ENCODE assay signal across 8 cellular contexts in genomic region chr1:77976433-77977076, GRCh38. TPM values are rescaled to one million over a fixed set of nuclear protein-coding genes. Genes with fewer than 3 reads are reported as not detected.
DNase-seq lines count a peak whose midpoint lies in the region; ATAC-seq, FAIRE-seq and TF ChIP-seq lines count a peak whose summit lies in the region.

No MANE protein-coding gene starts in this region.

- H3K4me3 ChIP-seq in heart right ventricle (peak overlapping the region in 9 of 10 donors; percentile 64 to 85 (median 76)), adrenal gland (peak overlapping the region in 2 of 4 donors; percentile 20 to 84), HepG2 (replicated peaks in 1 of 3; ENCODE audit: insufficient read depth in 1 of 3, low read depth in 2 of 3, low read length in 3 of 3) (peak overlapping the region; percentile 79 to 100 (median 90)), vagina (peak overlapping the region; percentile 67 to 73)

- peaks cover 66% of the 10 kb centered on the region for H4K20me1 ChIP-seq in HepG2 (ENCODE audit: insufficient read depth, low read length)

- no peak for TF ChIP-seq CTCF in heart right ventricle (IDR thresholded peaks at IDR 0.05)
- no peak for TF ChIP-seq CTCF in adrenal gland (IDR thresholded peaks at IDR 0.05)
- TF ChIP-seq CTCF in HepG2 (CRISPR knock-in tag; IDR thresholded peaks at IDR 0.05): no peak
- no peak for TF ChIP-seq CTCF in vagina (IDR thresholded peaks at IDR 0.05)

- 67 to 77% methylated on average over 13 of the region's 13 CpGs for WGBS in heart right ventricle, 2 donors
- 52 to 61% (median 57%) methylated on average over 13 of the region's 13 CpGs for WGBS in adrenal gland, 4 donors
- WGBS in HepG2 (ENCODE audit: low lambda C conversion rate): 30% methylated on average over 13 of the region's 13 CpGs

- TF ChIP-seq RAD21 in HepG2 (CRISPR knock-in tag; IDR thresholded peaks at IDR 0.05): no peak

- TF ChIP-seq POLR2A in adrenal gland (IDR thresholded peaks at IDR 0.05) (no peak), HepG2 (IDR thresholded peaks at IDR 0.05; ENCODE audit: insufficient read depth in 1 of 2, low read depth in 2 of 2, low read length in 2 of 2) (no peak), vagina (IDR thresholded peaks at IDR 0.05) (no peak)

- H3K9ac ChIP-seq in HepG2 (ENCODE audit: insufficient read depth, low read depth, low read length): peak overlapping the region; percentile 100

- H3K79me2 ChIP-seq in HepG2 (ENCODE audit: insufficient read depth, low read length): peaks cover 93% of the 10 kb centered on the region

- DNase-seq in heart right ventricle: no peak
- DNase-seq in Right ventricle myocardium superior: no peak
- DNase-seq in adrenal gland: no peak
- DNase-seq in HepG2 (ENCODE audit: low spot score): no peak
- no peak for DNase-seq in vagina (ENCODE audit: extremely low spot score in 2 of 2)
- no peak for DNase-seq in stimulated activated naive CD8-positive, alpha-beta T cell treated with anti-CD3 and anti-CD28 coated beads, Interleukin-15, Interleukin-2, amounts not matched to agents 100 U/mL and 50 U/mL, for 24 hours
- DNase-seq in DMS79 treated with DMSO at 0.1 percent for 48 hours (lab: John Stamatoyannopoulos, UW): no peak
- DNase-seq in hippocampal formation (lab: John Stamatoyannopoulos, UW): no peak

- peak overlapping the region; percentile 90 for H3K4me2 ChIP-seq in HepG2 (ENCODE audit: low read depth, low read length)

- in situ Hi-C loops in HepG2 (cut with HindIII; ENCODE audit: extremely low pct_ligation_motif_present, low pct_unique_long_range_greater_than_20kb): loop anchor here (10.0 kb wide), 1 partner anchor 138 kb away; no protein-coding TSS in a partner anchor

- peaks cover 0 to 35% (median 0%) of the 10 kb centered on the region in 9 donors for H3K36me3 ChIP-seq in heart right ventricle
- H3K36me3 ChIP-seq in adrenal gland (replicated peaks in 1 of 2): no peaks in the 10 kb centered on the region
- H3K36me3 ChIP-seq in HepG2 (replicated peaks in 1 of 2; ENCODE audit: control insufficient read depth in 1 of 2, insufficient read depth in 2 of 2, low read length in 2 of 2): peaks cover 4 to 10% of the 10 kb centered on the region in 2 experiments
- H3K36me3 ChIP-seq in vagina: no peaks in the 10 kb centered on the region

- intact Hi-C loops in heart right ventricle (cut with DNase I) (loop anchor here in 7 of 10 donors (1.0 to 10.0 kb wide), 5 partner anchors 68 to 138 kb away; partner anchors contain the start of gene GIPC2 (in 1 of the 7)), Right ventricle myocardium superior (cut with DNase I) (loop anchor here (2.0 to 5.0 kb wide), 2 partner anchors 32 to 136 kb away; no protein-coding TSS in a partner anchor), adrenal gland (cut with DNase I) (loop anchor here in 1 of 2 donors (10.0 kb wide), 1 partner anchor 138 kb away; no protein-coding TSS in a partner anchor), HepG2 (cut with micrococcal nuclease; ENCODE audit: unreplicated experiment) (no loop called here), vagina (cut with DNase I) (no loop called here)

- H3K4me1 ChIP-seq in heart right ventricle (peaks cover 11 to 80% (median 64%) of the 10 kb centered on the region in 9 donors), adrenal gland (replicated peaks in 1 of 2) (peaks cover 24 to 57% of the 10 kb centered on the region in 2 donors), HepG2 (ENCODE audit: insufficient read depth, low read length) (peaks cover 58% of the 10 kb centered on the region), vagina (peaks cover 63% of the 10 kb centered on the region)

- POLR2A ChIA-PET in HepG2 (lab: Yijun Ruan, JAX): interaction anchor here (0.6 to 2.6 kb wide), 3 partner anchors 28 to 68 kb away, joined by 4 to 14 read pairs (median 4); partner anchors contain the start of gene DNAJB4

- H2AFZ ChIP-seq in HepG2 (ENCODE audit: low read length): no peak overlapping the region

- ATAC-seq in heart right ventricle (no peak), Right ventricle myocardium superior (ENCODE audit: poor library complexity) (no peak), HepG2 (no peak)
- no peak for ATAC-seq in stimulated activated naive CD8-positive, alpha-beta T cell treated with anti-CD3 and anti-CD28 coated beads, Interleukin-15, Interleukin-2, amounts not matched to agents 100 U/mL and 50 U/mL, for 24 hours

- TF ChIP-seq EP300 in HepG2 (IDR thresholded peaks at IDR 0.05; ENCODE audit: low read depth in 2 of 2, low read length in 2 of 2) (no peak), HepG2 (CRISPR knock-in tag; IDR thresholded peaks at IDR 0.05; ENCODE audit: borderline replicate concordance) (no peak)

- no TSS peak for BruUV-seq in HepG2 (replicated peaks; lab: Mats Ljungman, UMichigan)

- H3K9me3 ChIP-seq in heart right ventricle: no peaks in the 10 kb centered on the region
- no peaks in the 10 kb centered on the region for H3K9me3 ChIP-seq in adrenal gland (replicated peaks in 1 of 3)
- no peaks in the 10 kb centered on the region for H3K9me3 ChIP-seq in HepG2 (ENCODE audit: low read length)
- H3K9me3 ChIP-seq in vagina: no peaks in the 10 kb centered on the region

- no peak for FAIRE-seq in HepG2 (lab: Jason Lieb, UNC)

- H3K27me3 ChIP-seq in heart right ventricle (no peaks in the 10 kb centered on the region), adrenal gland (no peaks in the 10 kb centered on the region), HepG2 (ENCODE audit: control insufficient read depth in 1 of 2, insufficient read depth in 2 of 2, low read length in 2 of 2) (no peaks in the 10 kb centered on the region; a peak in 1 of 5 replicates), vagina (no peaks in the 10 kb centered on the region)

- CTCF ChIA-PET in HepG2 (lab: Yijun Ruan, JAX; ENCODE audit: low intra/inter-chr PET ratio, low total read pairs): interaction anchor here (1.7 kb wide), 1 partner anchor 138 kb away, joined by 7 read pairs; no protein-coding TSS in a partner anchor

- H3K27ac ChIP-seq in heart right ventricle (peak overlapping the region in 5 of 10 donors; percentile 7 to 98 (median 30)), adrenal gland (peak overlapping the region; percentile 9 to 99 (median 97)), HepG2 (ENCODE audit: extremely low read length, insufficient read depth, low read length) (peak overlapping the region; percentile 99), vagina (peak overlapping the region; percentile 92)

RNA-seq across cellular contexts. Expression of gene FUBP1, which starts 2.3 kb away (rescaled TPM):
- 10 to 100 TPM; 54.1 to 77.6 (median 72.1) TPM for total RNA-seq in heart right ventricle
- polyA plus RNA-seq in heart right ventricle: 10 to 100 TPM; 27.8 to 36.4 TPM
- 47.9 TPM for total RNA-seq in Right ventricle myocardium superior
- total RNA-seq in adrenal gland: 100 to 1,000 TPM in 4 of 8 donors, 10 to 100 TPM in 4; 65.8 to 169 (median 108) TPM
- polyA plus RNA-seq in adrenal gland: 100 to 1,000 TPM in 1 of 3 donors, 10 to 100 TPM in 2; 37.3 to 177 (median 59.2) TPM
- 166 and 192 TPM in 2 replicates for total RNA-seq in HepG2 (2016; rRNA removed; fragmentation: Illumina TruSeq; extraction: Trizol)
- total RNA-seq in HepG2 (2016; cell fraction: cytosol; rRNA removed; fragmentation: Illumina TruSeq; extraction: Trizol; ENCODE audit: low read depth): 14.8 and 18.6 TPM in 2 replicates
- total RNA-seq in HepG2 (2016; cell fraction: insoluble cytoplasmic fraction; rRNA removed; fragmentation: Illumina TruSeq; extraction: Trizol): 164 and 178 TPM in 2 replicates
- 33.3 and 42.9 TPM in 2 replicates for total RNA-seq in HepG2 (2016; cell fraction: membrane; rRNA removed; fragmentation: Illumina TruSeq; extraction: Trizol)
- total RNA-seq in HepG2 (2016; cell fraction: nucleus; rRNA removed; fragmentation: Illumina TruSeq; extraction: Trizol): 243 and 259 TPM in 2 replicates
- polyA plus RNA-seq in HepG2 (2011; rRNA removed): 97.5 and 98.1 TPM in 2 replicates
- polyA plus RNA-seq in HepG2 (2011; cell fraction: cytosol; rRNA removed): 50.6 and 52.7 TPM in 2 replicates
- polyA plus RNA-seq in HepG2 (2011; cell fraction: nucleus; rRNA removed): 159 and 189 TPM in 2 replicates
- polyA plus RNA-seq in HepG2 (2012): 106 and 122 TPM in 2 replicates
- 6.8 and 8.4 TPM in 2 replicates for polyA plus RNA-seq in HepG2 (2016; cell fraction: cytosol; fragmentation: Illumina TruSeq; extraction: Trizol; ENCODE audit: low read depth)
- 165 and 171 TPM in 2 replicates for polyA plus RNA-seq in HepG2 (2016; cell fraction: insoluble cytoplasmic fraction; fragmentation: Illumina TruSeq; extraction: Trizol; ENCODE audit: low read depth)
- polyA plus RNA-seq in HepG2 (2016; cell fraction: membrane; fragmentation: Illumina TruSeq; extraction: Trizol; ENCODE audit: low read depth): 18.5 and 22.5 TPM in 2 replicates
- 212 and 220 TPM in 2 replicates for polyA plus RNA-seq in HepG2 (2016; cell fraction: nucleus; fragmentation: Illumina TruSeq; extraction: Trizol; ENCODE audit: insufficient read depth, low read depth)
- 143 and 421 TPM in 2 replicates for polyA minus RNA-seq in HepG2 (2011; rRNA and poly(A)+ RNA removed; ENCODE audit: low replicate concordance)
- polyA minus RNA-seq in HepG2 (2011; cell fraction: cytosol; rRNA and poly(A)+ RNA removed): 53.6 and 56.2 TPM in 2 replicates
- 426 and 458 TPM in 2 replicates for polyA minus RNA-seq in HepG2 (2011; cell fraction: nucleus; rRNA and poly(A)+ RNA removed)
- total RNA-seq in vagina: 85.7 TPM

RNA-seq across cellular contexts. Expression of gene DNAJB4, which starts 28.2 kb away (rescaled TPM):
- total RNA-seq in heart right ventricle (100 to 1,000 TPM in 6 of 10 donors, 10 to 100 TPM in 4; 72.4 to 178 (median 141) TPM), Right ventricle myocardium superior (99.0 TPM), adrenal gland (100 to 1,000 TPM in 2 of 8 donors, 10 to 100 TPM in 6; 31.8 to 182 (median 68.8) TPM), HepG2 (2016; rRNA removed; fragmentation: Illumina TruSeq; extraction: Trizol) (18.6 and 25.7 TPM in 2 replicates), vagina (20.9 TPM)
- polyA plus RNA-seq in heart right ventricle (10 to 100 TPM; 38.5 to 58.8 TPM), adrenal gland (100 to 1,000 TPM in 1 of 3 donors, 10 to 100 TPM in 2; 32.1 to 165 (median 41.8) TPM), HepG2 (2011; rRNA removed) (3.0 and 4.4 TPM in 2 replicates)
- total RNA-seq in HepG2 (2016; cell fraction: cytosol; rRNA removed; fragmentation: Illumina TruSeq; extraction: Trizol; ENCODE audit: low read depth): 2.7 and 3.0 TPM in 2 replicates
- total RNA-seq in HepG2 (2016; cell fraction: insoluble cytoplasmic fraction; rRNA removed; fragmentation: Illumina TruSeq; extraction: Trizol): 16.9 and 25.9 TPM in 2 replicates
- total RNA-seq in HepG2 (2016; cell fraction: membrane; rRNA removed; fragmentation: Illumina TruSeq; extraction: Trizol): 5.7 and 9.7 TPM in 2 replicates
- 14.1 and 15.4 TPM in 2 replicates for total RNA-seq in HepG2 (2016; cell fraction: nucleus; rRNA removed; fragmentation: Illumina TruSeq; extraction: Trizol)
- 2.3 and 2.8 TPM in 2 replicates for polyA plus RNA-seq in HepG2 (2011; cell fraction: cytosol; rRNA removed)
- 4.2 and 4.7 TPM in 2 replicates for polyA plus RNA-seq in HepG2 (2011; cell fraction: nucleus; rRNA removed)
- polyA plus RNA-seq in HepG2 (2012): 9.3 and 9.6 TPM in 2 replicates
- 0.76 and 1.0 TPM in 2 replicates for polyA plus RNA-seq in HepG2 (2016; cell fraction: cytosol; fragmentation: Illumina TruSeq; extraction: Trizol; ENCODE audit: low read depth)
- 17.4 and 17.8 TPM in 2 replicates for polyA plus RNA-seq in HepG2 (2016; cell fraction: insoluble cytoplasmic fraction; fragmentation: Illumina TruSeq; extraction: Trizol; ENCODE audit: low read depth)
- polyA plus RNA-seq in HepG2 (2016; cell fraction: membrane; fragmentation: Illumina TruSeq; extraction: Trizol; ENCODE audit: low read depth): 2.1 and 2.3 TPM in 2 replicates
- 14.1 and 15.4 TPM in 2 replicates for polyA plus RNA-seq in HepG2 (2016; cell fraction: nucleus; fragmentation: Illumina TruSeq; extraction: Trizol; ENCODE audit: insufficient read depth, low read depth)
- polyA minus RNA-seq in HepG2 (2011; rRNA and poly(A)+ RNA removed; ENCODE audit: low replicate concordance): 3.2 and 9.2 TPM in 2 replicates
- 5.0 and 5.2 TPM in 2 replicates for polyA minus RNA-seq in HepG2 (2011; cell fraction: cytosol; rRNA and poly(A)+ RNA removed)
- polyA minus RNA-seq in HepG2 (2011; cell fraction: nucleus; rRNA and poly(A)+ RNA removed): 15.8 and 16.3 TPM in 2 replicates

Comparison
In these comparisons a context has a peak if more than half of its experiments do, and no peak if none do; other contexts are left out.
1. intact Hi-C loops: an anchor here in heart right ventricle (1.0 to 10.0 kb wide) and Right ventricle myocardium superior (2.0 to 5.0 kb wide); none called in HepG2 and vagina.